8 cellular contexts compared by ENCODE assay signal in the genomic region with DNA sequence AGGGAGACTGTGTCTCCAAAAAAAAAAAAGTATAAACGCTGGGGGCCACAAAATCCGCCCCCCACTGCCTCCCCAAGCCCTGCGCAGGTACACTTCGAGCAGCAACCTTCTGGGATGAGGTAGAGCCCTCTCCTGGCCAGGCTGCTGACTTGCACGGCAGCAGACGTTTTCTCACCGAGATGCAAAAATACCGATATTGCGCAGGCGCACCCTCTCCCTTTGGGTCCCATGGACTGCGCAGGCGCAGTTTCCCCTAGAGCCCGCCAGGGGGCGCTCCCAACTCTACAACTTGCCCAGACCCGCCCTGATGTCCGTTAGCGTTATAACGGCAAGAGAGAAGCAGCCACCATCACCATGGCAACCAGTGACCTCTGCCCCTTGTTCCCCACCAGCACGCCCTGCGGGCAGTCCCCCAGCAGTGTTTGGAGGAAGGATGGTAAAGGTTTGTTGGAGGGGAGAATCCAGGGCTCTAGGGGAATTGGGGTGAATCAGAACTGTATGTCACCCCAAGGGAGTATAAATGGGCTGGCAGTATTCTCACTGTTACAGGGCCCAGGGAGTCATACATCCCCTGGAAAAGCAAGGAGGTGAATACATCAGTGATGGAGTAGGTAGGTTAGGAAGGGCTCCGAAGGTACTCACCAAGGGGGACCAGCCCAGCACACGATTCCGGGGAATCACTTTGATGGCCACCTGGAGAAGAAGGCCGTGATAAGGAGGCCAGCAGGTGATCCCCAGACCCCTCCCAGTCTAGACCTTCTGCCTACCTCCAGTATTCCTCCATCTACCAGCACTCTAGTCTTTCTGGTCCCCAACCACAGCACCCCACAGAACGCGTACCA. TPM values are rescaled to one million over a fixed set of nuclear protein-coding genes. Genes with fewer than 3 reads are reported as not detected.
DNase-seq lines count a peak whose midpoint lies in the region; ATAC-seq and TF ChIP-seq lines count a peak whose summit lies in the region.

No MANE protein-coding gene starts in this region.

- H3K36me3 Mint-ChIP-seq in activated T-helper 2 cell treated with anti-CD3 and anti-CD28 coated beads, Interferon-gamma antibody, Interleukin-2, Interleukin-4, amounts not matched to agents 10 μg/mL and 5 μg/mL and 100 μg/mL, durations not matched to agents 14 hours and 24 hours and 36 hours (ENCODE audit: low read depth): peaks cover 75% of the 10 kb centered on the region
- H3K36me3 Mint-ChIP-seq in natural killer cell: no peaks in the 10 kb centered on the region

- peak overlapping the region; percentile 91 for H3K4me3 Mint-ChIP-seq in activated T-helper 2 cell treated with anti-CD3 and anti-CD28 coated beads, Interferon-gamma antibody, Interleukin-2, Interleukin-4, amounts not matched to agents 10 μg/mL and 5 μg/mL and 100 μg/mL, durations not matched to agents 14 hours and 24 hours and 36 hours (ENCODE audit: low read depth)
- peak overlapping the region; percentile 91 for H3K4me3 Mint-ChIP-seq in natural killer cell

- peak; percentile 90 for TF ChIP-seq CTCF in LNCAP (IDR thresholded peaks at IDR 0.05)
- TF ChIP-seq CTCF in fibroblast of mammary gland (conservative IDR thresholded peaks at IDR 0.05; ENCODE audit: control insufficient read depth, insufficient read depth, low read depth, low read length): peak; percentile 73
- TF ChIP-seq CTCF in natural killer cell (IDR thresholded peaks at IDR 0.05): peak; percentile 76

- no peaks in the 10 kb centered on the region for H3K27me3 Mint-ChIP-seq in activated T-helper 2 cell treated with anti-CD3 and anti-CD28 coated beads, Interferon-gamma antibody, Interleukin-2, Interleukin-4, amounts not matched to agents 10 μg/mL and 5 μg/mL and 100 μg/mL, durations not matched to agents 14 hours and 24 hours and 36 hours (ENCODE audit: low read depth)
- H3K27me3 Mint-ChIP-seq in natural killer cell (ENCODE audit: low read depth in 2 of 2): peaks cover 0 to 6% of the 10 kb centered on the region in 2 donors

- ATAC-seq in GM21526 (IDR thresholded peaks at IDR 0.05; ENCODE audit: low FRiP score, unreplicated experiment) (peak; percentile 34), natural killer cell (peak; percentile 45 to 72 (median 58))

- H3K4me3 ChIP-seq in fibroblast of mammary gland (ENCODE audit: control insufficient read depth, low read depth, low read length): peak overlapping the region; percentile 43

- DNase-seq in COLO668 (lab: John Stamatoyannopoulos, UW; ENCODE audit: unreplicated experiment) (peak; percentile 87), RPMI8226 (peak; percentile 93), fibroblast of mammary gland (ENCODE audit: low read depth) (peak; percentile 85), natural killer cell (peak; percentile 85)
- peak; percentile 87 for DNase-seq in activated T-helper 2 cell treated with anti-CD3 and anti-CD28 coated beads, Interferon-gamma antibody, Interleukin-2, Interleukin-4, amounts not matched to agents 10 μg/mL and 5 μg/mL and 100 μg/mL, durations not matched to agents 14 hours and 24 hours and 36 hours (ENCODE audit: low spot score)
- peak; percentile 84 to 90 (median 86) for DNase-seq in stimulated activated naive CD4-positive, alpha-beta T cell (lab: John Stamatoyannopoulos, UW)

- peak overlapping the region; percentile 97 for H3K27ac Mint-ChIP-seq in activated T-helper 2 cell treated with anti-CD3 and anti-CD28 coated beads, Interferon-gamma antibody, Interleukin-2, Interleukin-4, amounts not matched to agents 10 μg/mL and 5 μg/mL and 100 μg/mL, durations not matched to agents 14 hours and 24 hours and 36 hours
- H3K27ac Mint-ChIP-seq in natural killer cell: peak overlapping the region; percentile 96 to 99

- H3K4me1 Mint-ChIP-seq in activated T-helper 2 cell treated with anti-CD3 and anti-CD28 coated beads, Interferon-gamma antibody, Interleukin-2, Interleukin-4, amounts not matched to agents 10 μg/mL and 5 μg/mL and 100 μg/mL, durations not matched to agents 14 hours and 24 hours and 36 hours (ENCODE audit: low read depth): peaks cover 35% of the 10 kb centered on the region
- peaks cover 48 to 53% of the 10 kb centered on the region in 2 donors for H3K4me1 Mint-ChIP-seq in natural killer cell

- H3K9me3 Mint-ChIP-seq in activated T-helper 2 cell treated with anti-CD3 and anti-CD28 coated beads, Interferon-gamma antibody, Interleukin-2, Interleukin-4, amounts not matched to agents 10 μg/mL and 5 μg/mL and 100 μg/mL, durations not matched to agents 14 hours and 24 hours and 36 hours: no peaks in the 10 kb centered on the region
- H3K9me3 Mint-ChIP-seq in natural killer cell: no peaks in the 10 kb centered on the region

- intact Hi-C loops in activated T-helper 2 cell treated with anti-CD3 and anti-CD28 coated beads, Interferon-gamma antibody, Interleukin-2, Interleukin-4, amounts not matched to agents 10 μg/mL and 5 μg/mL and 100 μg/mL, durations not matched to agents 14 hours and 24 hours and 36 hours (cut with micrococcal nuclease): loop anchor here (5.0 to 10.0 kb wide), 2 partner anchors 40 to 273 kb away; a partner anchor contains a TSS
- intact Hi-C loops in natural killer cell (cut with micrococcal nuclease): loop anchor here (1.0 to 10.0 kb wide), 4 partner anchors 87 to 269 kb away; a partner anchor contains a TSS

RNA-seq across cellular contexts. Expression of a gene that starts 1.5 kb away (rescaled TPM):
- 313 and 315 TPM in 2 replicates for total RNA-seq in activated T-helper 2 cell treated with anti-CD3 and anti-CD28 coated beads, Interferon-gamma antibody, Interleukin-2, Interleukin-4, amounts not matched to agents 10 μg/mL and 5 μg/mL and 100 μg/mL, durations not matched to agents 14 hours and 24 hours and 36 hours
- 100 to 1,000 TPM; 134 to 173 (median 150) TPM for total RNA-seq in natural killer cell

RNA-seq across cellular contexts. Expression of a gene that starts 5.9 kb away (rescaled TPM):
- total RNA-seq in activated T-helper 2 cell treated with anti-CD3 and anti-CD28 coated beads, Interferon-gamma antibody, Interleukin-2, Interleukin-4, amounts not matched to agents 10 μg/mL and 5 μg/mL and 100 μg/mL, durations not matched to agents 14 hours and 24 hours and 36 hours: 18.3 and 21.9 TPM in 2 replicates
- total RNA-seq in natural killer cell: 10 to 100 TPM; 16.5 to 30.1 (median 18.3) TPM

RNA-seq across cellular contexts. Expression of a gene that starts 19.6 kb away (rescaled TPM):
- 97.3 and 103 TPM in 2 replicates for total RNA-seq in activated T-helper 2 cell treated with anti-CD3 and anti-CD28 coated beads, Interferon-gamma antibody, Interleukin-2, Interleukin-4, amounts not matched to agents 10 μg/mL and 5 μg/mL and 100 μg/mL, durations not matched to agents 14 hours and 24 hours and 36 hours
- 10 to 100 TPM; 57.2 to 62.0 (median 59.1) TPM for total RNA-seq in natural killer cell

RNA-seq across cellular contexts. Expression of a gene that starts 19.8 kb away (rescaled TPM):
- 66.2 and 71.6 TPM in 2 replicates for total RNA-seq in activated T-helper 2 cell treated with anti-CD3 and anti-CD28 coated beads, Interferon-gamma antibody, Interleukin-2, Interleukin-4, amounts not matched to agents 10 μg/mL and 5 μg/mL and 100 μg/mL, durations not matched to agents 14 hours and 24 hours and 36 hours
- total RNA-seq in natural killer cell: 10 to 100 TPM; 40.3 to 45.6 (median 44.5) TPM

RNA-seq across cellular contexts. Expression of a gene that starts 40.0 kb away (rescaled TPM):
- total RNA-seq in activated T-helper 2 cell treated with anti-CD3 and anti-CD28 coated beads, Interferon-gamma antibody, Interleukin-2, Interleukin-4, amounts not matched to agents 10 μg/mL and 5 μg/mL and 100 μg/mL, durations not matched to agents 14 hours and 24 hours and 36 hours: 73.9 and 77.9 TPM in 2 replicates
- total RNA-seq in natural killer cell: 100 to 1,000 TPM in 1 of 3 donors, 10 to 100 TPM in 2; 92.2 to 106 (median 92.5) TPM

Comparison
In these comparisons a context has a peak if more than half of its experiments do, and no peak if none do; other contexts are left out.
1. Peak in every context shown above with its lines: DNase-seq, ATAC-seq and H3K4me3 ChIP-seq.